ENCODE assay signal across 1 cellular context in genomic region chr3:69306239-69307185, GRCh38.
TF ChIP-seq lines count a peak whose summit lies in the region.

No MANE protein-coding gene starts in this region.

TF ChIP-seq in HepG2, 621 proteins besides CTCF, POLR2A, EP300 and RAD21 (continued from another document and continues in another):
- TF ChIP-seq, protein P1, sequence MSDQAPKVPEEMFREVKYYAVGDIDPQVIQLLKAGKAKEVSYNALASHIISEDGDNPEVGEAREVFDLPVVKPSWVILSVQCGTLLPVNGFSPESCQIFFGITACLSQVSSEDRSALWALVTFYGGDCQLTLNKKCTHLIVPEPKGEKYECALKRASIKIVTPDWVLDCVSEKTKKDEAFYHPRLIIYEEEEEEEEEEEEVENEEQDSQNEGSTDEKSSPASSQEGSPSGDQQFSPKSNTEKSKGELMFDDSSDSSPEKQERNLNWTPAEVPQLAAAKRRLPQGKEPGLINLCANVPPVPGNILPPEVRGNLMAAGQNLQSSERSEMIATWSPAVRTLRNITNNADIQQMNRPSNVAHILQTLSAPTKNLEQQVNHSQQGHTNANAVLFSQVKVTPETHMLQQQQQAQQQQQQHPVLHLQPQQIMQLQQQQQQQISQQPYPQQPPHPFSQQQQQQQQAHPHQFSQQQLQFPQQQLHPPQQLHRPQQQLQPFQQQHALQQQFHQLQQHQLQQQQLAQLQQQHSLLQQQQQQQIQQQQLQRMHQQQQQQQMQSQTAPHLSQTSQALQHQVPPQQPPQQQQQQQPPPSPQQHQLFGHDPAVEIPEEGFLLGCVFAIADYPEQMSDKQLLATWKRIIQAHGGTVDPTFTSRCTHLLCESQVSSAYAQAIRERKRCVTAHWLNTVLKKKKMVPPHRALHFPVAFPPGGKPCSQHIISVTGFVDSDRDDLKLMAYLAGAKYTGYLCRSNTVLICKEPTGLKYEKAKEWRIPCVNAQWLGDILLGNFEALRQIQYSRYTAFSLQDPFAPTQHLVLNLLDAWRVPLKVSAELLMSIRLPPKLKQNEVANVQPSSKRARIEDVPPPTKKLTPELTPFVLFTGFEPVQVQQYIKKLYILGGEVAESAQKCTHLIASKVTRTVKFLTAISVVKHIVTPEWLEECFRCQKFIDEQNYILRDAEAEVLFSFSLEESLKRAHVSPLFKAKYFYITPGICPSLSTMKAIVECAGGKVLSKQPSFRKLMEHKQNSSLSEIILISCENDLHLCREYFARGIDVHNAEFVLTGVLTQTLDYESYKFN (CRISPR knock-in tag; conservative IDR thresholded peaks at IDR 0.05) = no peak
- no peak for TF ChIP-seq ZNF225 (CRISPR knock-in tag; IDR thresholded peaks at IDR 0.05)
- TF ChIP-seq RXRB (CRISPR knock-in tag; IDR thresholded peaks at IDR 0.05; ENCODE audit: borderline replicate concordance) = peak; percentile 27; the same call in 1 of the 2 replicates
- no peak for TF ChIP-seq ARNT2 (CRISPR knock-in tag; IDR thresholded peaks at IDR 0.05; ENCODE audit: low read depth)
- TF ChIP-seq ZNF256 (CRISPR knock-in tag; conservative IDR thresholded peaks at IDR 0.05) = no peak
- TF ChIP-seq ERF (CRISPR knock-in tag; IDR thresholded peaks at IDR 0.05) = 0 out of 2 replicates have a peak, but pooled peaks have one; percentile 44
- TF ChIP-seq ZNF556 (CRISPR knock-in tag; IDR thresholded peaks at IDR 0.05; ENCODE audit: borderline replicate concordance) = no peak
- no peak for TF ChIP-seq ZFP82 (CRISPR knock-in tag; IDR thresholded peaks at IDR 0.05; ENCODE audit: borderline replicate concordance)
- peak; percentile 16; the same call in 1 of the 2 replicates for TF ChIP-seq HDAC2 (CRISPR knock-in tag; IDR thresholded peaks at IDR 0.05)
- TF ChIP-seq ZNF335 (CRISPR knock-in tag; IDR thresholded peaks at IDR 0.05) = no peak
- TF ChIP-seq ZNF567 (CRISPR knock-in tag; IDR thresholded peaks at IDR 0.05; ENCODE audit: borderline replicate concordance) = no peak
- peak; percentile 84 for TF ChIP-seq GFI1 (CRISPR knock-in tag; IDR thresholded peaks at IDR 0.05; ENCODE audit: borderline replicate concordance)
- TF ChIP-seq ATF7 (IDR thresholded peaks at IDR 0.05) = peak; percentile 16; the same call in 1 of the 2 replicates
- no peak for TF ChIP-seq ATF7 (CRISPR knock-in tag; IDR thresholded peaks at IDR 0.05)
- TF ChIP-seq SOX5 (CRISPR knock-in tag; IDR thresholded peaks at IDR 0.05; ENCODE audit: borderline replicate concordance) = peak; percentile 17; the same call in 1 of the 2 replicates
- TF ChIP-seq CREBL2 (CRISPR knock-in tag; IDR thresholded peaks at IDR 0.05; ENCODE audit: borderline replicate concordance) = no peak
- no peak for TF ChIP-seq ZNF580 (CRISPR knock-in tag; IDR thresholded peaks at IDR 0.05; ENCODE audit: borderline replicate concordance, low read depth)
- no peak for TF ChIP-seq ZBTB42 (CRISPR knock-in tag; IDR thresholded peaks at IDR 0.05)
- TF ChIP-seq IKZF4 (CRISPR knock-in tag; IDR thresholded peaks at IDR 0.05; ENCODE audit: borderline replicate concordance, low read depth, not compliant biosample characterization) = no peak
- peak; percentile 43; the same call in 1 of the 2 replicates for TF ChIP-seq ZNF501 (CRISPR knock-in tag; IDR thresholded peaks at IDR 0.05)
- no peak for TF ChIP-seq GPN1 (CRISPR knock-in tag; IDR thresholded peaks at IDR 0.05; ENCODE audit: borderline replicate concordance)
- TF ChIP-seq, protein P2, sequence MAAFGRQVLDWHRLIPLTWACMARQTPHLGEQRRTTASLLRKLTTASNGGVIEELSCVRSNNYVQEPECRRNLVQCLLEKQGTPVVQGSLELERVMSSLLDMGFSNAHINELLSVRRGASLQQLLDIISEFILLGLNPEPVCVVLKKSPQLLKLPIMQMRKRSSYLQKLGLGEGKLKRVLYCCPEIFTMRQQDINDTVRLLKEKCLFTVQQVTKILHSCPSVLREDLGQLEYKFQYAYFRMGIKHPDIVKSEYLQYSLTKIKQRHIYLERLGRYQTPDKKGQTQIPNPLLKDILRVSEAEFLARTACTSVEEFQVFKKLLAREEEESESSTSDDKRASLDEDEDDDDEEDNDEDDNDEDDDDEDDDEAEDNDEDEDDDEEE (CRISPR knock-in tag; IDR thresholded peaks at IDR 0.05) = no peak
- TF ChIP-seq RBM39 (IDR thresholded peaks at IDR 0.05; ENCODE audit: low read depth, low read length, poor library complexity, severe bottlenecking) = no peak
- no peak for TF ChIP-seq YEATS4 (CRISPR knock-in tag; IDR thresholded peaks at IDR 0.05; ENCODE audit: borderline replicate concordance)
- TF ChIP-seq ZNF576 (CRISPR knock-in tag; IDR thresholded peaks at IDR 0.05) = no peak
- no peak for TF ChIP-seq ZFP1 (CRISPR knock-in tag; IDR thresholded peaks at IDR 0.05)
- no peak for TF ChIP-seq TCF7L2 (IDR thresholded peaks at IDR 0.05; ENCODE audit: low read depth, low read length)
- no peak for TF ChIP-seq NR2F2 (IDR thresholded peaks at IDR 0.05; ENCODE audit: borderline replicate concordance, low read depth)
- TF ChIP-seq BRD4 (CRISPR knock-in tag; IDR thresholded peaks at IDR 0.05) = no peak
- TF ChIP-seq ZNF33B (CRISPR knock-in tag; IDR thresholded peaks at IDR 0.05) = no peak
- 0 out of 2 replicates have a peak, but pooled peaks have one; percentile 9 for TF ChIP-seq ZNF331 (CRISPR knock-in tag; IDR thresholded peaks at IDR 0.05)
- TF ChIP-seq DPF2 (CRISPR knock-in tag; IDR thresholded peaks at IDR 0.05; ENCODE audit: borderline replicate concordance, low read depth) = no peak
- TF ChIP-seq SPEN (CRISPR knock-in tag; IDR thresholded peaks at IDR 0.05; ENCODE audit: low read depth) = no peak
- no peak for TF ChIP-seq ZNF451 (CRISPR knock-in tag; IDR thresholded peaks at IDR 0.05)
- TF ChIP-seq ZBTB38 (CRISPR knock-in tag; IDR thresholded peaks at IDR 0.05) = no peak
- TF ChIP-seq BCL6 (CRISPR knock-in tag; IDR thresholded peaks at IDR 0.05) = 0 out of 2 replicates have a peak, but pooled peaks have one; percentile 24
- no peak for TF ChIP-seq ATM (IDR thresholded peaks at IDR 0.05; ENCODE audit: borderline replicate concordance)
- TF ChIP-seq ZBTB46 (CRISPR knock-in tag; IDR thresholded peaks at IDR 0.05; ENCODE audit: borderline replicate concordance) = no peak
- no peak for TF ChIP-seq ARHGAP35 (CRISPR knock-in tag; IDR thresholded peaks at IDR 0.05; ENCODE audit: borderline replicate concordance)
- TF ChIP-seq ZNF746 (CRISPR knock-in tag; IDR thresholded peaks at IDR 0.05) = no peak
- TF ChIP-seq ZNF569 (CRISPR knock-in tag; IDR thresholded peaks at IDR 0.05; ENCODE audit: borderline replicate concordance) = no peak
- TF ChIP-seq HDAC1 (CRISPR knock-in tag; IDR thresholded peaks at IDR 0.05) = no peak
- TF ChIP-seq CREB1 (IDR thresholded peaks at IDR 0.05) = no peak
- no peak; the same call in 1 of the 2 replicates for TF ChIP-seq CREB1 (CRISPR knock-in tag; IDR thresholded peaks at IDR 0.05)
- TF ChIP-seq ZNF780A (CRISPR knock-in tag; IDR thresholded peaks at IDR 0.05) = no peak
- TF ChIP-seq CBFB (CRISPR knock-in tag; IDR thresholded peaks at IDR 0.05) = no peak
- TF ChIP-seq ZNF337 (CRISPR knock-in tag; IDR thresholded peaks at IDR 0.05; ENCODE audit: borderline replicate concordance, low read depth) = no peak
- no peak for TF ChIP-seq ZKSCAN8 (CRISPR knock-in tag; IDR thresholded peaks at IDR 0.05; ENCODE audit: borderline replicate concordance)
- no peak for TF ChIP-seq ZKSCAN5 (CRISPR knock-in tag; IDR thresholded peaks at IDR 0.05)
- no peak for TF ChIP-seq ZNF713 (CRISPR knock-in tag; IDR thresholded peaks at IDR 0.05)
- peak; percentile 19; the same call in 1 of the 2 replicates for TF ChIP-seq HOXA3 (CRISPR knock-in tag; IDR thresholded peaks at IDR 0.05)
- TF ChIP-seq, protein P3, sequence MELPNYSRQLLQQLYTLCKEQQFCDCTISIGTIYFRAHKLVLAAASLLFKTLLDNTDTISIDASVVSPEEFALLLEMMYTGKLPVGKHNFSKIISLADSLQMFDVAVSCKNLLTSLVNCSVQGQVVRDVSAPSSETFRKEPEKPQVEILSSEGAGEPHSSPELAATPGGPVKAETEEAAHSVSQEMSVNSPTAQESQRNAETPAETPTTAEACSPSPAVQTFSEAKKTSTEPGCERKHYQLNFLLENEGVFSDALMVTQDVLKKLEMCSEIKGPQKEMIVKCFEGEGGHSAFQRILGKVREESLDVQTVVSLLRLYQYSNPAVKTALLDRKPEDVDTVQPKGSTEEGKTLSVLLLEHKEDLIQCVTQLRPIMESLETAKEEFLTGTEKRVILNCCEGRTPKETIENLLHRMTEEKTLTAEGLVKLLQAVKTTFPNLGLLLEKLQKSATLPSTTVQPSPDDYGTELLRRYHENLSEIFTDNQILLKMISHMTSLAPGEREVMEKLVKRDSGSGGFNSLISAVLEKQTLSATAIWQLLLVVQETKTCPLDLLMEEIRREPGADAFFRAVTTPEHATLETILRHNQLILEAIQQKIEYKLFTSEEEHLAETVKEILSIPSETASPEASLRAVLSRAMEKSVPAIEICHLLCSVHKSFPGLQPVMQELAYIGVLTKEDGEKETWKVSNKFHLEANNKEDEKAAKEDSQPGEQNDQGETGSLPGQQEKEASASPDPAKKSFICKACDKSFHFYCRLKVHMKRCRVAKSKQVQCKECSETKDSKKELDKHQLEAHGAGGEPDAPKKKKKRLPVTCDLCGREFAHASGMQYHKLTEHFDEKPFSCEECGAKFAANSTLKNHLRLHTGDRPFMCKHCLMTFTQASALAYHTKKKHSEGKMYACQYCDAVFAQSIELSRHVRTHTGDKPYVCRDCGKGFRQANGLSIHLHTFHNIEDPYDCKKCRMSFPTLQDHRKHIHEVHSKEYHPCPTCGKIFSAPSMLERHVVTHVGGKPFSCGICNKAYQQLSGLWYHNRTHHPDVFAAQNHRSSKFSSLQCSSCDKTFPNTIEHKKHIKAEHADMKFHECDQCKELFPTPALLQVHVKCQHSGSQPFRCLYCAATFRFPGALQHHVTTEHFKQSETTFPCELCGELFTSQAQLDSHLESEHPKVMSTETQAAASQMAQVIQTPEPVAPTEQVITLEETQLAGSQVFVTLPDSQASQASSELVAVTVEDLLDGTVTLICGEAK (IDR thresholded peaks at IDR 0.05) = no peak
- TF ChIP-seq, protein P3 (CRISPR knock-in tag; IDR thresholded peaks at IDR 0.05) = no peak
- TF ChIP-seq, protein P4, sequence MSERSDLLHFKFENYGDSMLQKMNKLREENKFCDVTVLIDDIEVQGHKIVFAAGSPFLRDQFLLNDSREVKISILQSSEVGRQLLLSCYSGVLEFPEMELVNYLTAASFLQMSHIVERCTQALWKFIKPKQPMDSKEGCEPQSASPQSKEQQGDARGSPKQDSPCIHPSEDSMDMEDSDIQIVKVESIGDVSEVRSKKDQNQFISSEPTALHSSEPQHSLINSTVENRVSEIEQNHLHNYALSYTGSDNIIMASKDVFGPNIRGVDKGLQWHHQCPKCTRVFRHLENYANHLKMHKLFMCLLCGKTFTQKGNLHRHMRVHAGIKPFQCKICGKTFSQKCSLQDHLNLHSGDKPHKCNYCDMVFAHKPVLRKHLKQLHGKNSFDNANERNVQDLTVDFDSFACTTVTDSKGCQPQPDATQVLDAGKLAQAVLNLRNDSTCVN (CRISPR knock-in tag; IDR thresholded peaks at IDR 0.05; ENCODE audit: borderline replicate concordance) = no peak
